ENCODE assay signal across 8 cellular contexts in the genomic region with DNA sequence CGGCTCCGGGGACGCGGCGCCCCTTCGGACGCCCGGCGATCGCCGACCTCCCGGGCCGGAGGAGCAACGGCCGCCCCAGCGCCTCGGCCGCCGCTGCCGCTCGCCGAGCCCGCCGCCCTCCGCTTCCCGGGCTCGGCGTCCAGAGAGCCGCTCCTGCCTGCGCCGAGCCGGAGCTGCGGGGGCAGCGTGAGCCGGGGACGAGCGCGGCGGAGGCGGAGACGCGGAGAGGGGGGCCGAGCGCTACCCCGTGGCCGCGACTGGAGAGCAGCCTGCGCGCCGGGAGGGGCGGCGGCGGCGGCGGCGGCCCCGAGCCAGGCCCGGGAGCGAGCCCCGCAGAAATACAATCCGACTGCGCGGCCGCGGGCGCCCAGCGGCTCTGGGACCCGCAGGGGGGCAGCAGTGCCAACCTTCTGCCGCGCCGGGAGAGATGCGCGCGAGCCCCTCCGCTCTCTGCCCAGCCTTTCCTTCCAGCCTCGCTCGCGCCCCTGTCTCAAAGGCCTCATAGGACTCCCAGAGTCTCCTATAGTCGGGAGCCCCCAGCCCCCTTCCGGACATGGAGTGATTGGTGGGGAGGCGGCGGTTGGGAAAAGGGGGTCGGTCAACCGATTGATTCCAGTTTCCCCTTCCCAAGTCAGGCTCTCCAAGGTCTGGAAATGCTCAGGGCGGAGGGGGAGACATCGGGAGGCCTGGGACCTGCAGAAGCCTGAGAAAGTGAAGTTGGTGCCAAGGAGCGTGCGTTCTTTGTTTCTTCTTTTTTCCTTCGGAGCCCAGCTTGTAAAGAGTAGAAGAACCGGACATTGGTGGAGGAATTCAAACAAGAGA. TPM values are rescaled to one million over a fixed set of nuclear protein-coding genes. Genes with fewer than 3 reads are reported as not detected.
DNase-seq lines count a peak whose midpoint lies in the region; ATAC-seq and TF ChIP-seq lines count a peak whose summit lies in the region.

No MANE protein-coding gene starts in this region.

- WGBS in testis, 2 donors, result 2 to 9% methylated on average over 34 to 41 of the region's 90 CpGs

- H3K4me1 ChIP-seq in mononuclear cell (ENCODE audit: insufficient read depth, low read length) (peaks cover 16% of the 10 kb centered on the region), testis (peaks cover 19% of the 10 kb centered on the region)

- DNase-seq in AG20443 (ENCODE audit: low spot score) (peak; percentile 75), LNCaP clone FGC (ENCODE audit: low read depth) (no peak), epithelial cell of esophagus (ENCODE audit: low read depth) (peak; percentile 74), testis (peak; percentile 71), glomerular visceral epithelial cell (ENCODE audit: extremely low spot score) (no peak)
- DNase-seq in activated CD4-positive, alpha-beta T cell treated with anti-CD3 and anti-CD28 coated beads for 1 hour, result peak; percentile 28

- H3K27me3 ChIP-seq in mononuclear cell (ENCODE audit: insufficient read depth, low read length) (peaks cover 33% of the 10 kb centered on the region), testis (no peaks in the 10 kb centered on the region)

- H3K9me3 ChIP-seq in mononuclear cell (ENCODE audit: low read depth, low read length) (no peaks in the 10 kb centered on the region), testis (no peaks in the 10 kb centered on the region)

- no peak for ATAC-seq in GM19035 (IDR thresholded peaks at IDR 0.05; ENCODE audit: unreplicated experiment)

- no peak for TF ChIP-seq POLR2A in testis (IDR thresholded peaks at IDR 0.05)

- H3K36me3 ChIP-seq in testis (ENCODE audit: low read depth, missing control alignments), result no peaks in the 10 kb centered on the region

- intact Hi-C loops in testis (cut with DNase I; ENCODE audit: low total_unique reads), result no loop called here

- H3K4me3 ChIP-seq in LNCaP clone FGC (ENCODE audit: low read depth, low read length) (no peak overlapping the region), epithelial cell of esophagus (ENCODE audit: low read length) (peak overlapping the region; percentile 8), mononuclear cell (ENCODE audit: low read length) (peak overlapping the region; percentile 35), testis (peak overlapping the region; percentile 47 to 50)

- H3K27ac ChIP-seq in testis, result peak overlapping the region in 1 of 2 donors; percentile 50

- TF ChIP-seq CTCF in LNCaP clone FGC (IDR thresholded peaks at IDR 0.05; ENCODE audit: control insufficient read depth, extremely low read depth, insufficient read depth) (peak; percentile 18; the same call in 1 of the 2 replicates), epithelial cell of esophagus (IDR thresholded peaks at IDR 0.05; ENCODE audit: insufficient read depth, low read depth, low read length, missing control alignments) (no peak), testis (IDR thresholded peaks at IDR 0.05) (no peak)

RNA-seq across cellular contexts. Expression of a gene that starts 1.0 kb away (rescaled TPM):
- total RNA-seq in mononuclear cell (2.0 TPM), testis (10 to 100 TPM; 36.9 to 63.4 TPM)
- polyA plus RNA-seq in testis (ENCODE audit: insufficient read depth, low read depth, low replicate concordance), result 55.4 TPM

Comparison
In these comparisons a context has a peak if more than half of its experiments do, and no peak if none do; other contexts are left out.
1. DNase-seq: peak in AG20443 (single experiment), activated CD4-positive, alpha-beta T cell treated with anti-CD3 and anti-CD28 coated beads for 1 hour (single experiment), epithelial cell of esophagus (single experiment) and testis (single experiment); none in LNCaP clone FGC (single experiment) and glomerular visceral epithelial cell (single experiment).
2. RNA of a gene that starts 1.0 kb away (total RNA-seq): 36.9 to 63.4 TPM in testis; 2.0 TPM in mononuclear cell (single experiment); every median in the first group is over 10 times any median in the second.